17 cellular contexts compared by ENCODE assay signal in the genomic region with DNA sequence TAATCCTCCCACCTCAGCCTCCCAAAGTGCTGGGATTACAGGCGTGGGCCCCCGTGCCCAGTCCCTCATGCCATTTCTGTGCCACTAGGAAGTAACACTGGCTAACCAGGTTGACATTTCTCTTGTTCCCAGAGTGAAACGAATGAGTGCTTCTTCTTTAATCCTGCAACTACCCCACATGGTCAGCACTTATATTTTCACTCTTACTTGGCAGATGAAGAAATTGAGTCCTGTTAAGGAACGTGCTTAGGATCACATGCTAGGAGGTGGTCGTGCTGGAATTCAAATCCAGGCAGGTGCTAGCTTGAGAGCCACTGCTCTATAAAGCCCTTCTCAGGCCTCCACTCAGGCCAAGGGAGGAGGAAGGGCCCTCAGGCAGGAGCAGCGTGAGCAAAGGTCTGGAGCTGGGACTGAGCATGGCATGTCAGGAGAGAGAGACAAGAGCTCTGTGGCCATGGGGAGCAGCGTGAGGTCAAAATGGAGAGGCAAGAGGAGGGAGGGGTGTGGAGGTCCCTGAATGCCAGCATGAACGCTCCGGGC. TPM values are rescaled to one million over a fixed set of nuclear protein-coding genes. Genes with fewer than 3 reads are reported as not detected.
DNase-seq lines count a peak whose midpoint lies in the region; ATAC-seq and TF ChIP-seq lines count a peak whose summit lies in the region.
"Had no signal": no experiment of that assay in that cellular context is flagged by ENCODE, and none has a peak within 500 bp of the region (broad histone marks: within the 10 kb centered on the region; RNA-seq: fewer than 3 reads in every experiment).

No MANE protein-coding gene starts in this region.

- no peak overlapping the region for H3K4me3 ChIP-seq in Peyer's patch
- no peak overlapping the region for H3K4me3 ChIP-seq in stomach
- H3K4me3 ChIP-seq: cardiac muscle cell, lung had no signal

- H3K4me1 ChIP-seq in Peyer's patch (peaks cover 0 to 34% (median 25%) of the 10 kb centered on the region in 4 donors), stomach (peaks cover 11 to 20% (median 18%) of the 10 kb centered on the region in 4 donors)

- H3K36me3 ChIP-seq in Peyer's patch (no peaks in the 10 kb centered on the region), stomach (no peaks in the 10 kb centered on the region)
- H3K36me3 ChIP-seq: cardiac muscle cell had no signal

- no peaks in the 10 kb centered on the region for H3K27me3 Mint-ChIP-seq in stimulated activated naive CD8-positive, alpha-beta T cell treated with anti-CD3 and anti-CD28 coated beads, Interleukin-15, Interleukin-2, amounts not matched to agents 100 ng/mL and 50 ng/mL, for 24 hours
- H3K27me3 Mint-ChIP-seq in stimulated activated naive CD8-positive, alpha-beta T cell treated with anti-CD3 and anti-CD28 coated beads, Interleukin-15, amount 100 ng/mL, for 72 hours, result no peaks in the 10 kb centered on the region
- H3K27me3 Mint-ChIP-seq in memory B cell, result no peaks in the 10 kb centered on the region

- peaks cover 59% of the 10 kb centered on the region for H3K4me1 Mint-ChIP-seq in stimulated activated naive CD8-positive, alpha-beta T cell treated with anti-CD3 and anti-CD28 coated beads, Interleukin-15, Interleukin-2, amounts not matched to agents 100 ng/mL and 50 ng/mL, for 24 hours (ENCODE audit: low read depth)
- peaks cover 72% of the 10 kb centered on the region for H3K4me1 Mint-ChIP-seq in stimulated activated naive CD8-positive, alpha-beta T cell treated with anti-CD3 and anti-CD28 coated beads, Interleukin-15, amount 100 ng/mL, for 72 hours
- H3K4me1 Mint-ChIP-seq in memory B cell, result peaks cover 49% of the 10 kb centered on the region

- H3K9me3 ChIP-seq in Peyer's patch, result no peaks in the 10 kb centered on the region
- H3K9me3 ChIP-seq in stomach, result no peaks in the 10 kb centered on the region

- H3K27ac ChIP-seq in Peyer's patch, result peak overlapping the region; percentile 46 to 80 (median 56)
- peak overlapping the region in 1 of 5 donors; percentile 61 for H3K27ac ChIP-seq in stomach
- H3K27ac ChIP-seq: cardiac muscle cell, foreskin keratinocyte had no signal

- 84 to 93% (median 89%) methylated on average over 9 of the region's 9 CpGs for WGBS in stomach, 5 donors

- H3K27me3 ChIP-seq in Peyer's patch (no peaks in the 10 kb centered on the region), stomach (no peaks in the 10 kb centered on the region)
- H3K27me3 ChIP-seq: cardiac muscle cell, foreskin keratinocyte had no signal

- TF ChIP-seq CTCF in Peyer's patch (IDR thresholded peaks at IDR 0.05) (no peak), stomach (IDR thresholded peaks at IDR 0.05) (no peak)

- DNase-seq in stimulated activated naive CD8-positive, alpha-beta T cell treated with anti-CD3 and anti-CD28 coated beads, Interleukin-15, amount 100 ng/mL, for 72 hours, result no peak
- DNase-seq in Peyer's patch, result no peak
- DNase-seq in memory B cell (ENCODE audit: low spot score in 2 of 2), result no peak
- DNase-seq in stomach, result no peak
- DNase-seq in dedifferentiated amniotic fluid mesenchymal stem cell (ENCODE audit: extremely low spot score), result no peak
- DNase-seq: activated CD8-positive, alpha-beta memory T cell treated with anti-CD3 and anti-CD28 coated beads for 24 hours; foreskin keratinocyte; NCI-H82; nucleus accumbens; stimulated activated naive CD8-positive, alpha-beta T cell treated with anti-CD3 and anti-CD28 coated beads, Interleukin-15, Interleukin-2, amounts not matched to agents 100 U/mL and 50 U/mL, for 24 hours; T1000 had no signal

- peak overlapping the region; percentile 75 for H3K27ac Mint-ChIP-seq in stimulated activated naive CD8-positive, alpha-beta T cell treated with anti-CD3 and anti-CD28 coated beads, Interleukin-15, Interleukin-2, amounts not matched to agents 100 ng/mL and 50 ng/mL, for 24 hours
- H3K27ac Mint-ChIP-seq in stimulated activated naive CD8-positive, alpha-beta T cell treated with anti-CD3 and anti-CD28 coated beads, Interleukin-15, amount 100 ng/mL, for 72 hours, result peak overlapping the region in 1 of 2 donors; percentile 83
- H3K27ac Mint-ChIP-seq in memory B cell, result peak overlapping the region; percentile 93

- H3K9me3 Mint-ChIP-seq in stimulated activated naive CD8-positive, alpha-beta T cell treated with anti-CD3 and anti-CD28 coated beads, Interleukin-15, Interleukin-2, amounts not matched to agents 100 ng/mL and 50 ng/mL, for 24 hours, result no peaks in the 10 kb centered on the region
- peaks cover 0 to 7% of the 10 kb centered on the region in 2 donors for H3K9me3 Mint-ChIP-seq in stimulated activated naive CD8-positive, alpha-beta T cell treated with anti-CD3 and anti-CD28 coated beads, Interleukin-15, amount 100 ng/mL, for 72 hours
- no peaks in the 10 kb centered on the region for H3K9me3 Mint-ChIP-seq in memory B cell

- H3K36me3 Mint-ChIP-seq in stimulated activated naive CD8-positive, alpha-beta T cell treated with anti-CD3 and anti-CD28 coated beads, Interleukin-15, Interleukin-2, amounts not matched to agents 100 ng/mL and 50 ng/mL, for 24 hours (ENCODE audit: low read depth), result no peaks in the 10 kb centered on the region
- no peaks in the 10 kb centered on the region for H3K36me3 Mint-ChIP-seq in memory B cell

- H3K4me3 Mint-ChIP-seq in stimulated activated naive CD8-positive, alpha-beta T cell treated with anti-CD3 and anti-CD28 coated beads, Interleukin-15, Interleukin-2, amounts not matched to agents 100 ng/mL and 50 ng/mL, for 24 hours, result peak overlapping the region; percentile 55
- peak overlapping the region in 1 of 2 donors; percentile 58 for H3K4me3 Mint-ChIP-seq in stimulated activated naive CD8-positive, alpha-beta T cell treated with anti-CD3 and anti-CD28 coated beads, Interleukin-15, amount 100 ng/mL, for 72 hours
- peak overlapping the region; percentile 28 for H3K4me3 Mint-ChIP-seq in memory B cell

- intact Hi-C loops in stomach (cut with DNase I; ENCODE audit: low total_unique reads), result no loop called here

- TF ChIP-seq POLR2A in Peyer's patch (IDR thresholded peaks at IDR 0.05) (no peak), stomach (IDR thresholded peaks at IDR 0.05) (no peak)

- TF ChIP-seq EP300 in stomach (IDR thresholded peaks at IDR 0.05), result no peak

- ATAC-seq in stimulated activated naive CD8-positive, alpha-beta T cell treated with anti-CD3 and anti-CD28 coated beads, Interleukin-15, amount 100 ng/mL, for 72 hours, result no peak
- ATAC-seq in memory B cell (ENCODE audit: low read depth), result no peak
- ATAC-seq in HG03442 (IDR thresholded peaks at IDR 0.05; ENCODE audit: unreplicated experiment), result no peak
- no peak for ATAC-seq in HG03045 (IDR thresholded peaks at IDR 0.05; ENCODE audit: unreplicated experiment)
- ATAC-seq: foreskin keratinocyte had no signal

RNA-seq across cellular contexts. Expression of a gene that starts 18.5 kb away (rescaled TPM):
- total RNA-seq in Peyer's patch (1 to 10 TPM; 2.3 to 6.6 (median 3.5) TPM), stomach (10 to 100 TPM in 3 of 5 donors, 1 to 10 TPM in 2; 2.3 to 79.9 (median 10.5) TPM)
- polyA plus RNA-seq in stomach, result 1 to 10 TPM; 6.9 to 9.6 (median 7.0) TPM

RNA-seq across cellular contexts. Expression of a gene that starts 45.7 kb away (rescaled TPM):
- total RNA-seq in Peyer's patch, result not detected
- total RNA-seq in stomach, result not detected
- polyA plus RNA-seq in stomach, result not detected
- total RNA-seq: cardiac muscle cell, foreskin keratinocyte, lung, skeletal muscle tissue had no signal
- polyA plus RNA-seq: cardiac muscle cell, foreskin keratinocyte, lung had no signal

RNA-seq across cellular contexts. Expression of a gene that starts 50.5 kb away (rescaled TPM):
- total RNA-seq in Peyer's patch (not detected), stomach (not detected)
- not detected for polyA plus RNA-seq in stomach
- total RNA-seq: foreskin keratinocyte, lung, skeletal muscle tissue had no signal
- polyA plus RNA-seq: cardiac muscle cell, foreskin keratinocyte, lung had no signal

RNA-seq across cellular contexts. Expression of a gene that starts 53.4 kb away (rescaled TPM):
- total RNA-seq in Peyer's patch (not detected), stomach (not detected)
- not detected for polyA plus RNA-seq in stomach
- total RNA-seq: cardiac muscle cell, foreskin keratinocyte, lung, skeletal muscle tissue had no signal
- polyA plus RNA-seq: cardiac muscle cell, foreskin keratinocyte, lung had no signal

RNA-seq across cellular contexts. Expression of a gene that starts 57.7 kb away (rescaled TPM):
- total RNA-seq in Peyer's patch (not detected), stomach (not detected)
- polyA plus RNA-seq in stomach, result not detected
- total RNA-seq: cardiac muscle cell, foreskin keratinocyte, lung, skeletal muscle tissue had no signal
- polyA plus RNA-seq: cardiac muscle cell, foreskin keratinocyte, lung had no signal
